In genomic region chr4:19776021-19776459, GRCh38 we compare ENCODE assay signal across 8 cellular contexts.
DNase-seq lines count a peak whose midpoint lies in the region; ATAC-seq, FAIRE-seq and TF ChIP-seq lines count a peak whose summit lies in the region.
"Had no signal": no experiment of that assay in that cellular context is flagged by ENCODE, and none has a peak within 500 bp of the region (broad histone marks: within the 10 kb centered on the region; RNA-seq: fewer than 3 reads in every experiment).

No MANE protein-coding gene starts in this region.

- DNase-seq in H54 (ENCODE audit: insufficient read length, low spot score) (peak; percentile 29), NCI-H510A (lab: John Stamatoyannopoulos, UW) (peak; percentile 7), retina (peak; percentile 18), pancreas (no peak)
- no peak for DNase-seq in activated naive CD4-positive, alpha-beta T cell treated with anti-CD3 and anti-CD28 coated beads for 36 hours
- DNase-seq: naive B cell had no signal

- H3K27me3 ChIP-seq in pancreas, result no peaks in the 10 kb centered on the region

- ATAC-seq in esophagus mucosa (peak; percentile 83), pancreas (no peak), GM21381 (IDR thresholded peaks at IDR 0.05; ENCODE audit: unreplicated experiment) (no peak)

- peaks cover 8% of the 10 kb centered on the region for H3K9me3 Mint-ChIP-seq in activated naive CD4-positive, alpha-beta T cell treated with anti-CD3 and anti-CD28 coated beads for 36 hours

- no peaks in the 10 kb centered on the region for H3K4me1 Mint-ChIP-seq in activated naive CD4-positive, alpha-beta T cell treated with anti-CD3 and anti-CD28 coated beads for 36 hours (ENCODE audit: low read depth)
- H3K4me1 Mint-ChIP-seq: naive B cell had no signal

- no peak overlapping the region for H3K4me3 ChIP-seq in pancreas

- H3K36me3 Mint-ChIP-seq in activated naive CD4-positive, alpha-beta T cell treated with anti-CD3 and anti-CD28 coated beads for 36 hours (ENCODE audit: low read depth), result no peaks in the 10 kb centered on the region
- H3K36me3 Mint-ChIP-seq: naive B cell had no signal

- no peak for TF ChIP-seq CTCF in pancreas (IDR thresholded peaks at IDR 0.05)

- no peaks in the 10 kb centered on the region for H3K27me3 Mint-ChIP-seq in activated naive CD4-positive, alpha-beta T cell treated with anti-CD3 and anti-CD28 coated beads for 36 hours (ENCODE audit: low read depth)
- H3K27me3 Mint-ChIP-seq: naive B cell had no signal

- CTCF ChIA-PET in activated naive CD4-positive, alpha-beta T cell treated with anti-CD3 and anti-CD28 coated beads for 36 hours (lab: Charles Lee), result no interaction called here

- 68 to 80% methylated on average over 10 of the region's 10 CpGs for WGBS in pancreas, 2 donors

- H3K27ac ChIP-seq in pancreas, result no peak overlapping the region

- no peak overlapping the region for H3K4me3 Mint-ChIP-seq in activated naive CD4-positive, alpha-beta T cell treated with anti-CD3 and anti-CD28 coated beads for 36 hours
- H3K4me3 Mint-ChIP-seq: naive B cell had no signal

- TF ChIP-seq POLR2A in H54 (IDR thresholded peaks at IDR 0.05; ENCODE audit: low read depth, low read length), result no peak

- H3K9me3 ChIP-seq in pancreas, result no peaks in the 10 kb centered on the region

- FAIRE-seq in H54 (lab: Jason Lieb, UNC), result peak; percentile 84
- no peak for FAIRE-seq in pancreas (lab: Jason Lieb, UNC)

- intact Hi-C loops in pancreas (cut with DNase I), result no loop called here
- intact Hi-C loops in activated naive CD4-positive, alpha-beta T cell treated with anti-CD3 and anti-CD28 coated beads for 36 hours (cut with micrococcal nuclease), result no loop called here

- no peak overlapping the region for H3K27ac Mint-ChIP-seq in activated naive CD4-positive, alpha-beta T cell treated with anti-CD3 and anti-CD28 coated beads for 36 hours
- H3K27ac Mint-ChIP-seq: naive B cell had no signal

- no peaks in the 10 kb centered on the region for H3K36me3 ChIP-seq in pancreas

- no peaks in the 10 kb centered on the region for H3K4me1 ChIP-seq in pancreas

Comparison
In these comparisons a context has a peak if more than half of its experiments do, and no peak if none do; other contexts are left out.
1. DNase-seq: peak in H54 (single experiment), NCI-H510A (single experiment) and retina (single experiment); none in pancreas (0 of 6) and activated naive CD4-positive, alpha-beta T cell treated with anti-CD3 and anti-CD28 coated beads for 36 hours (single experiment).